8 cellular contexts compared by ENCODE assay signal in genomic region chr20:33663161-33664084, GRCh38.
A peak's percentile ranks its signal among the peaks of the same experiment; 100 is the strongest.
DNase-seq lines count a peak whose midpoint lies in the region; ATAC-seq and TF ChIP-seq lines count a peak whose summit lies in the region.

No MANE protein-coding gene starts in this region.

- TF ChIP-seq CTCF in GM10266 (IDR thresholded peaks at IDR 0.05; ENCODE audit: control insufficient read depth, insufficient read depth, low read depth, missing control alignments) = no peak
- TF ChIP-seq CTCF in cardiac fibroblast (IDR thresholded peaks at IDR 0.05; ENCODE audit: low read depth, low read length) = no peak

- ATAC-seq in HG02763 (IDR thresholded peaks at IDR 0.05; ENCODE audit: unreplicated experiment) = peak; percentile 41
- ATAC-seq in HG03520 (IDR thresholded peaks at IDR 0.05; ENCODE audit: unreplicated experiment) = no peak

- DNase-seq in GM10266 (ENCODE audit: extremely low spot score) = peak; percentile 92
- DNase-seq in NCI-H2227 treated with DMSO at 0.1 percent for 48 hours (lab: John Stamatoyannopoulos, UW) = peak; percentile 74
- DNase-seq in activated CD4-positive, CD25-positive, alpha-beta regulatory T cell (lab: John Stamatoyannopoulos, UW) = peak; percentile 60 to 83 (median 74)
- DNase-seq in cardiac fibroblast (ENCODE audit: low read depth in 2 of 2) = peak; percentile 67 to 81
- DNase-seq in iris pigment epithelial cell (ENCODE audit: low read depth) = peak; percentile 78
- peak; percentile 84 for DNase-seq in stimulated activated CD4-positive, alpha-beta T cell treated with anti-CD3 and anti-CD28 coated beads, Interleukin-12 subunit alpha, Interleukin-12 subunit beta, amount 100 ng/mL, for 4 hours

- peak overlapping the region; percentile 64 to 79 for H3K4me3 ChIP-seq in cardiac fibroblast (replicated peaks in 1 of 2; ENCODE audit: low read depth in 2 of 2, low read length in 2 of 2)
